8 cellular contexts compared by ENCODE assay signal in genomic region chr11:104333977-104334376, GRCh38.
DNase-seq lines count a peak whose midpoint lies in the region; ATAC-seq and TF ChIP-seq lines count a peak whose summit lies in the region.

No MANE protein-coding gene starts in this region.

- H3K27ac ChIP-seq in foreskin keratinocyte = no peak overlapping the region
- no peak overlapping the region for H3K27ac ChIP-seq in transverse colon

- no peaks in the 10 kb centered on the region for H3K36me3 ChIP-seq in transverse colon

- intact Hi-C loops in transverse colon (cut with DNase I; ENCODE audit: low total_unique reads) = no loop called here

- TF ChIP-seq CTCF in GM12865 (IDR thresholded peaks at IDR 0.05; ENCODE audit: insufficient read depth, low read depth, low read length, missing control alignments) (peak; percentile 52), foreskin keratinocyte (conservative IDR thresholded peaks at IDR 0.05) (peak; percentile 52), transverse colon (IDR thresholded peaks at IDR 0.05) (peak in 2 of 5 experiments; percentile 9 to 17)

- TF ChIP-seq EP300 in transverse colon (IDR thresholded peaks at IDR 0.05; ENCODE audit: low read depth) = no peak

- peaks cover 4% of the 10 kb centered on the region for H3K4me1 ChIP-seq in foreskin keratinocyte
- H3K4me1 ChIP-seq in transverse colon = no peaks in the 10 kb centered on the region

- no peak for TF ChIP-seq POLR2A in transverse colon (IDR thresholded peaks at IDR 0.05)

- no peaks in the 10 kb centered on the region for H3K27me3 ChIP-seq in foreskin keratinocyte
- H3K27me3 ChIP-seq in transverse colon = no peaks in the 10 kb centered on the region

- in situ Hi-C loops in transverse colon (cut with MboI; ENCODE audit: low pct_ligation_motif_present in 1 of 4, low pct_unique_long_range_greater_than_20kb in 1 of 4, low sequenced_read_pairs in 3 of 4) = no loop called here

- DNase-seq in GM12865 (ENCODE audit: low read depth) (peak; percentile 48), NAMALWA (ENCODE audit: low spot score) (peak; percentile 74), foreskin keratinocyte (no peak), superior temporal gyrus (ENCODE audit: extremely low spot score) (no peak), NCI-H1048 (lab: John Stamatoyannopoulos, UW) (no peak), transverse colon (no peak)
- no peak for DNase-seq in stimulated activated CD8-positive, alpha-beta memory T cell treated with anti-CD3 and anti-CD28 coated beads, Interleukin-4, amount 100 ng/mL, for 48 hours

- ATAC-seq in GM21717 (IDR thresholded peaks at IDR 0.05; ENCODE audit: unreplicated experiment) = peak; percentile 66
- peak; percentile 32 for ATAC-seq in foreskin keratinocyte

- H3K4me3 ChIP-seq in GM12865 (ENCODE audit: low read depth, low read length) (no peak overlapping the region), transverse colon (no peak overlapping the region)

- no peaks in the 10 kb centered on the region for H3K9me3 ChIP-seq in transverse colon

- WGBS in transverse colon (ENCODE audit: low coverage in 1 of 2), 2 donors = 90 to 95% methylated on average over 3 to 4 of the region's 4 CpGs

Comparison
In these comparisons a context has a peak if more than half of its experiments do, and no peak if none do; other contexts are left out.
1. DNase-seq: peak in GM12865 (single experiment) and NAMALWA (single experiment); none in foreskin keratinocyte (0 of 2), superior temporal gyrus (single experiment), NCI-H1048 (single experiment), transverse colon (single experiment) and stimulated activated CD8-positive, alpha-beta memory T cell treated with anti-CD3 and anti-CD28 coated beads, Interleukin-4, amount 100 ng/mL, for 48 hours (single experiment).